15 cellular contexts compared by ENCODE assay signal in the genomic region with DNA sequence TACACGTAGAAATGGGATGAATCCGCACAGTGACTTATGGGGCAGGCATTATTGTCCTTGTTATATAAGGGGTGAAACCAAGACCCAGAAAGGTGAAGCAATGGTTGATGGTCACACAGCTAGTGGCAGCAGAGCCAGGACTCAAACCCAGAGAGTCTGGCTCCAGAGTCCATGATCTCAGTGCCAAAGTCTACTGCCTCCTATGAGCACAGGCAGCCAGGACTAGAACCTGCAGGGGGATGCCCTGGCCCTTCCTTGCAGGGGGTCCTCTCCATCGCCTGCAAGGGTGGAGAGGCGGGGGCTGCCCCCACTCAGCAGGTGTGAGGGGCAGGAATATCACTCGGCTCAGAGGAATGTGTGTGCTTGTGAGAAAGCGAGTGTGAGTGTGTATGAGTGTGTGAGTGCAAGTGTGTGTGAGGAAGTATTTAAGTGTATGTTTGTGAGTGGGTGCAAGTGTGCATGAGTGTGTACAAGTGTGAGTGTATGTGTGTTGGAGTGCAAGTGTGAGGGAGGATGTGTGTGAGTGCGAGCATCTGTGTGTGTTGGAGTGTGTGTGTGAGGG. TPM values are rescaled to one million over a fixed set of nuclear protein-coding genes. Genes with fewer than 3 reads are reported as not detected.
DNase-seq lines count a peak whose midpoint lies in the region; ATAC-seq, FAIRE-seq and TF ChIP-seq lines count a peak whose summit lies in the region.
"Had no signal": no experiment of that assay in that cellular context is flagged by ENCODE, and none has a peak within 500 bp of the region (broad histone marks: within the 10 kb centered on the region; RNA-seq: fewer than 3 reads in every experiment).

No MANE protein-coding gene starts in this region.

- H3K27ac ChIP-seq in HepG2 (ENCODE audit: extremely low read length, insufficient read depth, low read length) = no peak overlapping the region
- H3K27ac ChIP-seq in right lobe of liver = no peak overlapping the region
- peak overlapping the region; percentile 16 for H3K27ac ChIP-seq in fibroblast of lung (ENCODE audit: insufficient read depth, low read length)
- peak overlapping the region in 3 of 4 donors; percentile 17 to 58 (median 35) for H3K27ac ChIP-seq in pancreas

- H3K79me2 ChIP-seq in HepG2 (ENCODE audit: insufficient read depth, low read length) (no peaks in the 10 kb centered on the region), fibroblast of lung (ENCODE audit: control insufficient read depth, insufficient read depth, low read length) (no peaks in the 10 kb centered on the region)

- CTCF ChIA-PET in HepG2 (lab: Yijun Ruan, JAX; ENCODE audit: low intra/inter-chr PET ratio, low total read pairs) = no interaction called here

- POLR2A ChIA-PET in HepG2 (lab: Yijun Ruan, JAX) = no interaction called here

- H3K27ac Mint-ChIP-seq in stimulated activated effector memory CD8-positive, alpha-beta T cell treated with anti-CD3 and anti-CD28 coated beads, Interleukin-12 subunit alpha, Interleukin-12 subunit beta, amount 100 ng/mL, for 72 hours = no peak overlapping the region
- H3K27ac Mint-ChIP-seq: activated B cell treated with CpG ODN at 0.5 μM for 24 hours; activated naive CD4-positive, alpha-beta T cell treated with anti-CD3 and anti-CD28 coated beads, Interleukin-2, amount 50 U/mL, for 72 hours; IgD-negative memory B cell; naive thymus-derived CD8-positive, alpha-beta T cell had no signal

- H4K20me1 ChIP-seq in HepG2 (ENCODE audit: insufficient read depth, low read length) (no peaks in the 10 kb centered on the region), fibroblast of lung (ENCODE audit: control insufficient read depth, extremely low read depth, insufficient read depth, low read length) (no peaks in the 10 kb centered on the region)

- no peak for ATAC-seq in HepG2
- no peak for ATAC-seq in right lobe of liver
- ATAC-seq in pancreas = no peak
- no peak for ATAC-seq in HG02571 (IDR thresholded peaks at IDR 0.05; ENCODE audit: unreplicated experiment)
- ATAC-seq in stimulated activated effector memory CD8-positive, alpha-beta T cell treated with anti-CD3 and anti-CD28 coated beads, Interleukin-12 subunit alpha, Interleukin-12 subunit beta, amount 100 ng/mL, for 72 hours = no peak
- ATAC-seq: activated naive CD4-positive, alpha-beta T cell treated with anti-CD3 and anti-CD28 coated beads, Interleukin-2, amount 50 U/mL, for 72 hours; naive thymus-derived CD8-positive, alpha-beta T cell had no signal

- no peak for TF ChIP-seq RAD21 in HepG2 (CRISPR knock-in tag; IDR thresholded peaks at IDR 0.05)

- H3K4me2 ChIP-seq in HepG2 (ENCODE audit: low read depth, low read length) (no peak overlapping the region), fibroblast of lung (ENCODE audit: extremely low read depth, insufficient read depth, low read length) (no peak overlapping the region)

- H3K9me3 ChIP-seq in HepG2 (ENCODE audit: low read length) (no peaks in the 10 kb centered on the region), right lobe of liver (no peaks in the 10 kb centered on the region), fibroblast of lung (ENCODE audit: control insufficient read depth, insufficient read depth, low read depth, low read length) (no peaks in the 10 kb centered on the region), pancreas (no peaks in the 10 kb centered on the region)

- H3K9ac ChIP-seq in HepG2 (ENCODE audit: insufficient read depth, low read depth, low read length) = no peak overlapping the region
- H3K9ac ChIP-seq in fibroblast of lung (ENCODE audit: insufficient read depth, low read length) = no peak overlapping the region

- H3K4me1 ChIP-seq in HepG2 (ENCODE audit: insufficient read depth, low read length) = peaks cover 6% of the 10 kb centered on the region; the same call in 1 of the 2 replicates
- H3K4me1 ChIP-seq in right lobe of liver = peaks cover 0 to 12% (median 0%) of the 10 kb centered on the region in 4 donors
- peaks cover 32% of the 10 kb centered on the region for H3K4me1 ChIP-seq in fibroblast of lung (ENCODE audit: control insufficient read depth, extremely low read depth, insufficient read depth, low read length)
- H3K4me1 ChIP-seq in pancreas = no peaks in the 10 kb centered on the region

- H2AFZ ChIP-seq in HepG2 (ENCODE audit: low read length) (no peak overlapping the region), fibroblast of lung (ENCODE audit: low read length) (no peak overlapping the region)

- H3K36me3 ChIP-seq in HepG2 (replicated peaks in 1 of 2; ENCODE audit: control insufficient read depth in 1 of 2, insufficient read depth in 2 of 2, low read length in 2 of 2) = peaks cover 37 to 72% of the 10 kb centered on the region in 2 experiments
- H3K36me3 ChIP-seq in right lobe of liver = peaks cover 0 to 6% (median 4%) of the 10 kb centered on the region in 4 donors
- no peaks in the 10 kb centered on the region for H3K36me3 ChIP-seq in fibroblast of lung (ENCODE audit: control insufficient read depth, insufficient read depth, low read length)
- H3K36me3 ChIP-seq in pancreas = peaks cover 0 to 5% (median 0%) of the 10 kb centered on the region in 3 donors

- no peaks in the 10 kb centered on the region for H3K9me3 Mint-ChIP-seq in stimulated activated effector memory CD8-positive, alpha-beta T cell treated with anti-CD3 and anti-CD28 coated beads, Interleukin-12 subunit alpha, Interleukin-12 subunit beta, amount 100 ng/mL, for 72 hours
- H3K9me3 Mint-ChIP-seq: activated B cell treated with CpG ODN at 0.5 μM for 24 hours; activated naive CD4-positive, alpha-beta T cell treated with anti-CD3 and anti-CD28 coated beads, Interleukin-2, amount 50 U/mL, for 72 hours; naive thymus-derived CD8-positive, alpha-beta T cell had no signal

- no peaks in the 10 kb centered on the region for H3K4me1 Mint-ChIP-seq in stimulated activated effector memory CD8-positive, alpha-beta T cell treated with anti-CD3 and anti-CD28 coated beads, Interleukin-12 subunit alpha, Interleukin-12 subunit beta, amount 100 ng/mL, for 72 hours
- H3K4me1 Mint-ChIP-seq: activated B cell treated with CpG ODN at 0.5 μM for 24 hours; naive thymus-derived CD8-positive, alpha-beta T cell had no signal

- no peak for TF ChIP-seq CTCF in HepG2 (CRISPR knock-in tag; IDR thresholded peaks at IDR 0.05)
- no peak for TF ChIP-seq CTCF in right lobe of liver (IDR thresholded peaks at IDR 0.05)
- no peak for TF ChIP-seq CTCF in fibroblast of lung (conservative IDR thresholded peaks at IDR 0.05 in 1 of 2, IDR thresholded peaks at IDR 0.05 in 1 of 2; ENCODE audit: low read depth in 1 of 2, low read length in 2 of 2)
- TF ChIP-seq CTCF in pancreas (IDR thresholded peaks at IDR 0.05) = no peak

- FAIRE-seq in HepG2 (lab: Jason Lieb, UNC) = no peak
- no peak for FAIRE-seq in pancreas (lab: Jason Lieb, UNC)
- FAIRE-seq: colon had no signal

- 94% methylated on average over 7 of the region's 7 CpGs for WGBS in HepG2 (ENCODE audit: low lambda C conversion rate)
- WGBS in right lobe of liver (ENCODE audit: insufficient coverage, low coverage, low lambda C conversion rate, missing lambda C conversion rate) = 58% methylated on average over 3 of the region's 7 CpGs
- 89 to 95% methylated on average over 7 of the region's 7 CpGs for WGBS in pancreas, 2 donors

- TF ChIP-seq EP300 in HepG2 (IDR thresholded peaks at IDR 0.05; ENCODE audit: low read depth in 2 of 2, low read length in 2 of 2) (no peak), HepG2 (CRISPR knock-in tag; IDR thresholded peaks at IDR 0.05; ENCODE audit: borderline replicate concordance) (no peak)

- intact Hi-C loops in HepG2 (cut with micrococcal nuclease; ENCODE audit: unreplicated experiment) = no loop called here
- intact Hi-C loops in right lobe of liver (cut with DNase I) = no loop called here
- intact Hi-C loops in pancreas (cut with DNase I) = no loop called here

- H3K27me3 ChIP-seq in HepG2 (ENCODE audit: control insufficient read depth in 1 of 2, insufficient read depth in 2 of 2, low read length in 2 of 2) (no peaks in the 10 kb centered on the region), right lobe of liver (no peaks in the 10 kb centered on the region), fibroblast of lung (ENCODE audit: control insufficient read depth, insufficient read depth, low read length) (no peaks in the 10 kb centered on the region), pancreas (no peaks in the 10 kb centered on the region)

- DNase-seq in HepG2 (ENCODE audit: low spot score) = no peak
- DNase-seq in right lobe of liver = no peak
- no peak for DNase-seq in fibroblast of lung (ENCODE audit: low read depth in 2 of 2)
- DNase-seq in pancreas = no peak
- DNase-seq in foreskin melanocyte = no peak
- no peak for DNase-seq in stimulated activated effector memory CD8-positive, alpha-beta T cell treated with anti-CD3 and anti-CD28 coated beads, Interleukin-12 subunit alpha, Interleukin-12 subunit beta, amount 100 ng/mL, for 72 hours (ENCODE audit: low spot score in 2 of 2)
- no peak for DNase-seq in glomerular visceral epithelial cell (ENCODE audit: extremely low spot score)
- DNase-seq: activated B cell treated with CpG ODN at 0.5 μM for 24 hours; activated CD8-positive, alpha-beta memory T cell treated with anti-CD3 and anti-CD28 coated beads, Interleukin-2, amount 50 U/mL, for 4 hours; naive thymus-derived CD8-positive, alpha-beta T cell; NCI-H1092 treated with DMSO at 0.1 percent for 48 hours had no signal

- H3K4me3 Mint-ChIP-seq in stimulated activated effector memory CD8-positive, alpha-beta T cell treated with anti-CD3 and anti-CD28 coated beads, Interleukin-12 subunit alpha, Interleukin-12 subunit beta, amount 100 ng/mL, for 72 hours = no peak overlapping the region
- H3K4me3 Mint-ChIP-seq: activated B cell treated with CpG ODN at 0.5 μM for 24 hours; IgD-negative memory B cell; naive thymus-derived CD8-positive, alpha-beta T cell had no signal

- no peaks in the 10 kb centered on the region for H3K36me3 Mint-ChIP-seq in stimulated activated effector memory CD8-positive, alpha-beta T cell treated with anti-CD3 and anti-CD28 coated beads, Interleukin-12 subunit alpha, Interleukin-12 subunit beta, amount 100 ng/mL, for 72 hours
- H3K36me3 Mint-ChIP-seq: activated naive CD4-positive, alpha-beta T cell treated with anti-CD3 and anti-CD28 coated beads, Interleukin-2, amount 50 U/mL, for 72 hours; IgD-negative memory B cell; naive thymus-derived CD8-positive, alpha-beta T cell had no signal

- H3K4me3 ChIP-seq in HepG2 (replicated peaks in 1 of 3; ENCODE audit: insufficient read depth in 1 of 3, low read depth in 2 of 3, low read length in 3 of 3) (no peak overlapping the region), right lobe of liver (no peak overlapping the region), fibroblast of lung (replicated peaks in 1 of 4; ENCODE audit: control extremely low read depth in 1 of 4, insufficient read depth in 1 of 4, low read depth in 3 of 4, low read length in 4 of 4) (no peak overlapping the region), pancreas (no peak overlapping the region)

- in situ Hi-C loops in HepG2 (cut with HindIII; ENCODE audit: extremely low pct_ligation_motif_present, low pct_unique_long_range_greater_than_20kb) = loop anchor here (25.0 kb wide), 1 partner anchor 387 kb away; no protein-coding TSS in a partner anchor

- no peak for TF ChIP-seq POLR2A in HepG2 (IDR thresholded peaks at IDR 0.05; ENCODE audit: insufficient read depth in 1 of 2, low read depth in 2 of 2, low read length in 2 of 2)
- TF ChIP-seq POLR2A in right lobe of liver (IDR thresholded peaks at IDR 0.05) = no peak

- BruUV-seq in HepG2 (replicated peaks; lab: Mats Ljungman, UMichigan) = no TSS peak

RNA-seq across cellular contexts. Expression of a gene that starts 44.7 kb away (rescaled TPM):
- total RNA-seq in HepG2 (2016; rRNA removed; fragmentation: Illumina TruSeq; extraction: Trizol) = 74.2 and 117 TPM in 2 replicates
- total RNA-seq in HepG2 (2016; cell fraction: cytosol; rRNA removed; fragmentation: Illumina TruSeq; extraction: Trizol; ENCODE audit: low read depth) = 28.7 and 31.7 TPM in 2 replicates
- 78.4 and 116 TPM in 2 replicates for total RNA-seq in HepG2 (2016; cell fraction: insoluble cytoplasmic fraction; rRNA removed; fragmentation: Illumina TruSeq; extraction: Trizol)
- total RNA-seq in HepG2 (2016; cell fraction: membrane; rRNA removed; fragmentation: Illumina TruSeq; extraction: Trizol) = 34.6 and 40.8 TPM in 2 replicates
- total RNA-seq in HepG2 (2016; cell fraction: nucleus; rRNA removed; fragmentation: Illumina TruSeq; extraction: Trizol) = 44.6 and 58.8 TPM in 2 replicates
- 45.6 and 52.7 TPM in 2 replicates for polyA plus RNA-seq in HepG2 (2011; rRNA removed)
- 38.1 and 45.2 TPM in 2 replicates for polyA plus RNA-seq in HepG2 (2011; cell fraction: cytosol; rRNA removed)
- polyA plus RNA-seq in HepG2 (2011; cell fraction: nucleus; rRNA removed) = 17.0 and 19.5 TPM in 2 replicates
- 35.5 and 38.6 TPM in 2 replicates for polyA plus RNA-seq in HepG2 (2012)
- polyA plus RNA-seq in HepG2 (2016; cell fraction: cytosol; fragmentation: Illumina TruSeq; extraction: Trizol; ENCODE audit: low read depth) = 5.6 and 7.5 TPM in 2 replicates
- polyA plus RNA-seq in HepG2 (2016; cell fraction: insoluble cytoplasmic fraction; fragmentation: Illumina TruSeq; extraction: Trizol; ENCODE audit: low read depth) = 104 and 112 TPM in 2 replicates
- 11.5 and 11.6 TPM in 2 replicates for polyA plus RNA-seq in HepG2 (2016; cell fraction: membrane; fragmentation: Illumina TruSeq; extraction: Trizol; ENCODE audit: low read depth)
- 57.0 and 64.6 TPM in 2 replicates for polyA plus RNA-seq in HepG2 (2016; cell fraction: nucleus; fragmentation: Illumina TruSeq; extraction: Trizol; ENCODE audit: insufficient read depth, low read depth)
- polyA minus RNA-seq in HepG2 (2011; rRNA and poly(A)+ RNA removed; ENCODE audit: low replicate concordance) = 37.2 and 57.0 TPM in 2 replicates
- 89.0 and 103 TPM in 2 replicates for polyA minus RNA-seq in HepG2 (2011; cell fraction: cytosol; rRNA and poly(A)+ RNA removed)
- 47.1 and 56.3 TPM in 2 replicates for polyA minus RNA-seq in HepG2 (2011; cell fraction: nucleus; rRNA and poly(A)+ RNA removed)
- 10 to 100 TPM; 17.5 to 29.9 (median 25.5) TPM for total RNA-seq in right lobe of liver
- 21.6 and 23.1 TPM in 2 replicates for total RNA-seq in fibroblast of lung
- polyA plus RNA-seq in fibroblast of lung = 25.0 and 34.3 TPM in 2 replicates
- 17.8 and 25.4 TPM in 2 replicates for polyA plus RNA-seq in fibroblast of lung (2012)
- 7.5 and 10.1 TPM in 2 replicates for polyA minus RNA-seq in fibroblast of lung (ENCODE audit: low replicate concordance)
- 10 to 100 TPM; 10.6 to 20.1 (median 14.6) TPM for total RNA-seq in pancreas
- 10 to 100 TPM in 1 of 2 donors, 1 to 10 TPM in 1; 6.6 to 10.3 TPM for polyA plus RNA-seq in pancreas

Comparison
In these comparisons a context has a peak if more than half of its experiments do, and no peak if none do; other contexts are left out.
1. H3K27ac ChIP-seq: peak in fibroblast of lung (single experiment) and pancreas (3 of 4); none in HepG2 (single experiment) and right lobe of liver (0 of 3).